Comparison of ENCODE assay signal across 34 cellular contexts in the genomic region with DNA sequence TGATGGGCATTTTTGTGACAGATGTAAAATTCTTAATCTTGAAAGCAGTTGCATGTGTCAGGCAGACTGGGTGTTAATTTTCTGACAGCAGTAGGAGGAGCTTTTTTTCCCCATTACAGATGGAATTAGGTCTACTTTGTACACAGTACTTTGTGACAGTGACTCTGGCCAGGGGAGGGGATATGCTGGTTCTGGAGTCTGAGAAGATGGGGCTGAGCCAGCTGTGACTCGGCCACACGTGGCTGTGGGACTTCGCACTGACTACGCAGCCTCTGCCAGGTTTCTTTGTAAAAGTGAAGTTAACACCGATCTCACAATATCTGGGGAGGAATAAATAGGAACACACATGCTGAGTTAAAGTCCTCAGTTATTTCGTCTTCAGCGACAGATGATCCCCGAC.
"Had no signal": no experiment of that assay in that cellular context is flagged by ENCODE, and none has a peak within 500 bp of the region (broad histone marks: within the 10 kb centered on the region; RNA-seq: fewer than 3 reads in every experiment).

No MANE protein-coding gene starts in this region.

- DNase-seq: Karpas-422, Kasumi-1, MG63, MM.1S, MV-4-11, NCI-H1048, NCI-H1092, NCI-H1092 treated with DMSO at 0.1 percent for 48 hours, NCI-H1105, NCI-H1105 treated with DMSO at 0.1 percent for 48 hours, NCI-H1417, NCI-H1417 treated with DMSO at 0.1 percent for 48 hours, NCI-H1436, NCI-H1436 treated with DMSO at 0.1 percent for 48 hours, NCI-H146, NCI-H1694, NCI-H1694 treated with DMSO at 0.1 percent for 48 hours, NCI-H187, NCI-H187 treated with DMSO at 0.1 percent for 48 hours, NCI-H1930, NCI-H2029, NCI-H2029 treated with DMSO at 0.1 percent for 48 hours, NCI-H2081, NCI-H2081 treated with DMSO at 0.1 percent for 48 hours, NCI-H2107, NCI-H2171, NCI-H2171 treated with DMSO at 0.1 percent for 48 hours, NCI-H2227 treated with DMSO at 0.1 percent for 48 hours, NCI-H226, NCI-H345, NCI-H446, NCI-H446 treated with DMSO at 0.1 percent for 48 hours, NCI-H510A, NCI-H510A treated with DMSO at 0.1 percent for 48 hours had no signal
